Comparison of ENCODE assay signal across 18 cellular contexts in the genomic region with DNA sequence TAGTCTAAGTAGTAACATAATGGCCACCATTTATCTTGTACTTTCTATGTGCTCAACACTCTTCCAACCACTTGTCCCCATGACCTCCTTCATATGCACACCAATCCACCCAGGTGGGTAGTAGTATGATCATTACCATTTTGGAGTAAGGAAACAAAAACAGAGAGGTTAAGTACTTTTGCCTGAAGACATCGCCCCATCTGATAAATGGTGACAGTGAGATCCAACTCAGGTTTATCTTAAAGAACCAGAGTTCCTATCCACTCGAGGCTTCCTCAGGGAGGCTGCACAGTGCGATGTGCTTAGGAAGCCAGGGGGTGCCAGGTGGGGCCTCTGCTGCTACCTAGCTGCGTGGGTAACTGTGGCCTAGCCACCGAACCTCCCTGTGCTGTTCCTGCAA. TPM values are rescaled to one million over a fixed set of nuclear protein-coding genes. Genes with fewer than 3 reads are reported as not detected.
DNase-seq lines count a peak whose midpoint lies in the region; ATAC-seq and TF ChIP-seq lines count a peak whose summit lies in the region.
"Had no signal": no experiment of that assay in that cellular context is flagged by ENCODE, and none has a peak within 500 bp of the region (broad histone marks: within the 10 kb centered on the region; RNA-seq: fewer than 3 reads in every experiment).

No MANE protein-coding gene starts in this region.

- no peak overlapping the region for H3K4me3 Mint-ChIP-seq in activated T-helper 1 cell treated with anti-CD3 and anti-CD28 coated beads, Interleukin-12 subunit alpha, Interleukin-12 subunit beta, Interleukin-2, Interleukin-4 antibody, amounts not matched to agents 30 ng/mL and 10 ng/mL and 1 ng/mL, durations not matched to agents 14 hours and 24 hours and 36 hours
- H3K4me3 Mint-ChIP-seq in immature natural killer cell, result peak overlapping the region; percentile 46 to 83 (median 79)

- H3K4me1 Mint-ChIP-seq in activated T-helper 1 cell treated with anti-CD3 and anti-CD28 coated beads, Interleukin-12 subunit alpha, Interleukin-12 subunit beta, Interleukin-2, Interleukin-4 antibody, amounts not matched to agents 30 ng/mL and 10 ng/mL and 1 ng/mL, durations not matched to agents 14 hours and 24 hours and 36 hours (ENCODE audit: low read depth), result peaks cover 76% of the 10 kb centered on the region
- peaks cover 86 to 99% of the 10 kb centered on the region in 2 donors for H3K4me1 Mint-ChIP-seq in immature natural killer cell

- H3K9ac ChIP-seq in mammary epithelial cell (ENCODE audit: insufficient read depth, low read length), result no peak overlapping the region

- H3K79me2 ChIP-seq in mammary epithelial cell (ENCODE audit: insufficient read depth, low read length), result peaks cover 99% of the 10 kb centered on the region

- CTCF ChIA-PET in mammary epithelial cell (lab: Charles Lee; ENCODE audit: low non-redundant PET), result no interaction called here

- dilution Hi-C loops in mammary epithelial cell (cut with HindIII; ENCODE audit: low sequenced_read_pairs), result loop anchor here (10.0 kb wide), 1 partner anchor 86 kb away; no protein-coding TSS in a partner anchor

- TF ChIP-seq CTCF in breast epithelium (IDR thresholded peaks at IDR 0.05), result no peak
- no peak for TF ChIP-seq CTCF in mammary epithelial cell (conservative IDR thresholded peaks at IDR 0.05 in 1 of 2, IDR thresholded peaks at IDR 0.05 in 1 of 2; ENCODE audit: extremely low read depth in 1 of 2, insufficient read depth in 1 of 2, low read depth in 1 of 2, low read length in 2 of 2)
- TF ChIP-seq CTCF in thoracic aorta (IDR thresholded peaks at IDR 0.05), result no peak
- TF ChIP-seq CTCF in GM13976 (IDR thresholded peaks at IDR 0.05; ENCODE audit: borderline replicate concordance, control extremely low read depth, extremely low read depth, insufficient read depth, missing control alignments), result no peak

- H3K4me1 ChIP-seq in breast epithelium, result peaks cover 4 to 25% of the 10 kb centered on the region in 2 donors
- H3K4me1 ChIP-seq in mammary epithelial cell (ENCODE audit: insufficient read depth, low read length), result peaks cover 39% of the 10 kb centered on the region
- H3K4me1 ChIP-seq in thoracic aorta (ENCODE audit: control insufficient read depth in 1 of 2, low read depth in 2 of 2), result peaks cover 83 to 93% of the 10 kb centered on the region in 2 donors

- no peaks in the 10 kb centered on the region for H3K36me3 ChIP-seq in breast epithelium
- peaks cover 3% of the 10 kb centered on the region for H3K36me3 ChIP-seq in mammary epithelial cell (ENCODE audit: insufficient read depth, low read length)
- H3K36me3 ChIP-seq in thoracic aorta, result no peaks in the 10 kb centered on the region

- H3K4me3 ChIP-seq in breast epithelium, result no peak overlapping the region
- H3K4me3 ChIP-seq in mammary epithelial cell (replicated peaks in 1 of 3; ENCODE audit: insufficient read depth in 1 of 3, low read depth in 2 of 3, low read length in 3 of 3), result no peak overlapping the region
- H3K4me3 ChIP-seq in thoracic aorta, result no peak overlapping the region
- H3K4me3 ChIP-seq: body of pancreas, suprapubic skin had no signal

- peak overlapping the region; percentile 34 for H3K27ac Mint-ChIP-seq in activated T-helper 1 cell treated with anti-CD3 and anti-CD28 coated beads, Interleukin-12 subunit alpha, Interleukin-12 subunit beta, Interleukin-2, Interleukin-4 antibody, amounts not matched to agents 30 ng/mL and 10 ng/mL and 1 ng/mL, durations not matched to agents 14 hours and 24 hours and 36 hours
- peak overlapping the region; percentile 98 to 100 (median 99) for H3K27ac Mint-ChIP-seq in immature natural killer cell

- H2AFZ ChIP-seq in mammary epithelial cell (ENCODE audit: low read depth, low read length), result no peak overlapping the region

- no peak for TF ChIP-seq POLR2A in breast epithelium (IDR thresholded peaks at IDR 0.05)

- peaks cover 19% of the 10 kb centered on the region for H4K20me1 ChIP-seq in mammary epithelial cell (ENCODE audit: insufficient read depth, low read length)

- no peaks in the 10 kb centered on the region for H3K9me3 Mint-ChIP-seq in activated T-helper 1 cell treated with anti-CD3 and anti-CD28 coated beads, Interleukin-12 subunit alpha, Interleukin-12 subunit beta, Interleukin-2, Interleukin-4 antibody, amounts not matched to agents 30 ng/mL and 10 ng/mL and 1 ng/mL, durations not matched to agents 14 hours and 24 hours and 36 hours
- H3K9me3 Mint-ChIP-seq in immature natural killer cell, result no peaks in the 10 kb centered on the region

- in situ Hi-C loops in mammary epithelial cell (cut with MboI; ENCODE audit: low sequenced_read_pairs in 2 of 2), result no loop called here
- in situ Hi-C loops in GM13976 (cut with MboI; ENCODE audit: low sequenced_read_pairs, unreplicated experiment), result no loop called here

- H3K36me3 Mint-ChIP-seq in activated T-helper 1 cell treated with anti-CD3 and anti-CD28 coated beads, Interleukin-12 subunit alpha, Interleukin-12 subunit beta, Interleukin-2, Interleukin-4 antibody, amounts not matched to agents 30 ng/mL and 10 ng/mL and 1 ng/mL, durations not matched to agents 14 hours and 24 hours and 36 hours (ENCODE audit: low read depth), result peaks cover 28% of the 10 kb centered on the region
- H3K36me3 Mint-ChIP-seq in immature natural killer cell, result peaks cover 0 to 4% (median 0%) of the 10 kb centered on the region in 3 donors

- H3K27me3 ChIP-seq in breast epithelium (no peaks in the 10 kb centered on the region), mammary epithelial cell (ENCODE audit: insufficient read depth, low read length) (no peaks in the 10 kb centered on the region), thoracic aorta (replicated peaks; ENCODE audit: insufficient read depth) (no peaks in the 10 kb centered on the region)
- H3K27me3 ChIP-seq: body of pancreas, suprapubic skin had no signal

- intact Hi-C loops in breast epithelium (cut with DNase I; ENCODE audit: low total_unique reads) (no loop called here), mammary epithelial cell (cut with micrococcal nuclease) (no loop called here)
- intact Hi-C loops in activated T-helper 1 cell treated with anti-CD3 and anti-CD28 coated beads, Interleukin-12 subunit alpha, Interleukin-12 subunit beta, Interleukin-2, Interleukin-4 antibody, amounts not matched to agents 30 ng/mL and 10 ng/mL and 1 ng/mL, durations not matched to agents 14 hours and 24 hours and 36 hours (cut with micrococcal nuclease), result no loop called here

- H3K27ac ChIP-seq in breast epithelium (peak overlapping the region; percentile 49 to 62), mammary epithelial cell (ENCODE audit: insufficient read depth, low read depth, low read length) (no peak overlapping the region), thoracic aorta (peak overlapping the region; percentile 33 to 42)

- H3K27me3 Mint-ChIP-seq in activated T-helper 1 cell treated with anti-CD3 and anti-CD28 coated beads, Interleukin-12 subunit alpha, Interleukin-12 subunit beta, Interleukin-2, Interleukin-4 antibody, amounts not matched to agents 30 ng/mL and 10 ng/mL and 1 ng/mL, durations not matched to agents 14 hours and 24 hours and 36 hours (ENCODE audit: insufficient read depth), result no peaks in the 10 kb centered on the region
- H3K27me3 Mint-ChIP-seq in immature natural killer cell (ENCODE audit: low read depth in 3 of 3), result peaks cover 8 to 19% (median 14%) of the 10 kb centered on the region in 3 donors

- WGBS in mammary epithelial cell (ENCODE audit: low coverage, missing lambda C conversion rate), result 92% methylated on average over 5 of the region's 5 CpGs

- ATAC-seq in thoracic aorta (ENCODE audit: insufficient number of reproducible peaks, low FRiP score, low read depth) (no peak), GM21786 (IDR thresholded peaks at IDR 0.05; ENCODE audit: unreplicated experiment) (no peak), GM21723 (IDR thresholded peaks at IDR 0.05; ENCODE audit: unreplicated experiment) (no peak)
- ATAC-seq: body of pancreas had no signal

- BruUV-seq in mammary epithelial cell (replicated peaks; lab: Mats Ljungman, UMichigan), result no TSS peak

- H3K4me2 ChIP-seq in mammary epithelial cell (ENCODE audit: insufficient read depth, low read depth, low read length), result no peak overlapping the region

- H3K9me3 ChIP-seq in breast epithelium (no peaks in the 10 kb centered on the region), mammary epithelial cell (replicated peaks; ENCODE audit: insufficient read depth, low read length) (no peaks in the 10 kb centered on the region), thoracic aorta (no peaks in the 10 kb centered on the region)
- H3K9me3 ChIP-seq: body of pancreas, suprapubic skin had no signal

- no peak for DNase-seq in breast epithelium (ENCODE audit: low spot score in 2 of 2)
- DNase-seq in mammary epithelial cell, result no peak
- no peak for DNase-seq in activated T-helper 1 cell treated with anti-CD3 and anti-CD28 coated beads, Interleukin-12 subunit alpha, Interleukin-12 subunit beta, Interleukin-2, Interleukin-4 antibody, amounts not matched to agents 30 ng/mL and 10 ng/mL and 1 ng/mL, durations not matched to agents 14 hours and 24 hours and 36 hours (ENCODE audit: low spot score)
- DNase-seq in immature natural killer cell, result no peak
- no peak for DNase-seq in thoracic aorta (ENCODE audit: low spot score)
- no peak for DNase-seq in GM13976 (ENCODE audit: low spot score)
- DNase-seq: activated CD4-positive, CD25-positive, alpha-beta regulatory T cell; activated T-cell treated with anti-CD3 and anti-CD28 coated beads for 4 hours; body of pancreas; dermis blood vessel endothelial cell; hippocampal formation; NCI-H187; NCI-H510A; OCI-M1; SW 1271 had no signal

RNA-seq across cellular contexts. Expression of gene NFE2L2, which starts 14.1 kb away (rescaled TPM):
- total RNA-seq in breast epithelium (100 to 1,000 TPM in 2 of 3 donors, 10 to 100 TPM in 1; 63.8 to 133 (median 124) TPM), mammary epithelial cell (100 to 1,000 TPM in 1 of 2 donors, 10 to 100 TPM in 1; 88.7 to 112 TPM), thoracic aorta (100 to 1,000 TPM in 1 of 2 donors, 10 to 100 TPM in 1; 64.3 to 155 TPM)
- polyA plus RNA-seq in mammary epithelial cell (107 TPM), immature natural killer cell (10 to 100 TPM; 36.9 to 50.2 (median 41.2) TPM)
- 116 TPM for polyA minus RNA-seq in mammary epithelial cell
- 68.2 and 71.2 TPM in 2 replicates for total RNA-seq in activated T-helper 1 cell treated with anti-CD3 and anti-CD28 coated beads, Interleukin-12 subunit alpha, Interleukin-12 subunit beta, Interleukin-2, Interleukin-4 antibody, amounts not matched to agents 30 ng/mL and 10 ng/mL and 1 ng/mL, durations not matched to agents 14 hours and 24 hours and 36 hours

RNA-seq across cellular contexts. Expression of gene HNRNPA3, which starts 37.9 kb away (rescaled TPM):
- total RNA-seq in breast epithelium (10 to 100 TPM; 60.6 to 100.0 (median 95.9) TPM), mammary epithelial cell (100 to 1,000 TPM in 1 of 2 donors, 10 to 100 TPM in 1; 18.2 to 196 TPM), thoracic aorta (10 to 100 TPM; 60.1 to 98.4 TPM)
- polyA plus RNA-seq in mammary epithelial cell (59.9 TPM), immature natural killer cell (10 to 100 TPM; 47.7 to 85.5 (median 49.7) TPM)
- 29.6 TPM for polyA minus RNA-seq in mammary epithelial cell
- 326 and 333 TPM in 2 replicates for total RNA-seq in activated T-helper 1 cell treated with anti-CD3 and anti-CD28 coated beads, Interleukin-12 subunit alpha, Interleukin-12 subunit beta, Interleukin-2, Interleukin-4 antibody, amounts not matched to agents 30 ng/mL and 10 ng/mL and 1 ng/mL, durations not matched to agents 14 hours and 24 hours and 36 hours
